Comparison of ENCODE assay signal across 1 cellular context in genomic region chr22:21971858-21972275, GRCh38.
A peak's percentile ranks its signal among the peaks of the same experiment; 100 is the strongest.
TF ChIP-seq lines count a peak whose summit lies in the region.

No MANE protein-coding gene starts in this region.

TF ChIP-seq in K562, 482 proteins besides CTCF, POLR2A, EP300 and RAD21 (continued from another document):
- TF ChIP-seq GATAD2B (IDR thresholded peaks at IDR 0.05; ENCODE audit: borderline replicate concordance) (no peak), ZNF311 (CRISPR knock-in tag; IDR thresholded peaks at IDR 0.05) (0 out of 2 replicates have a peak, but pooled peaks have one; percentile 54), CBFB (CRISPR knock-in tag; IDR thresholded peaks at IDR 0.05) (no peak), IRF2 (CRISPR knock-in tag; IDR thresholded peaks at IDR 0.05) (no peak), CAMTA2 (CRISPR knock-in tag; conservative IDR thresholded peaks at IDR 0.05) (no peak), KAT8 (IDR thresholded peaks at IDR 0.05; ENCODE audit: low read depth) (0 out of 2 replicates have a peak, but pooled peaks have one; percentile 51), ARHGAP35 (IDR thresholded peaks at IDR 0.05; ENCODE audit: partially characterized antibody) (no peak), NFE2 (IDR thresholded peaks at IDR 0.05; ENCODE audit: low read depth) (no peak), KLF1 (tag; IDR thresholded peaks at IDR 0.05) (no peak), SMARCC2 (IDR thresholded peaks at IDR 0.05; ENCODE audit: low read depth) (no peak), ZNF280B (CRISPR knock-in tag; IDR thresholded peaks at IDR 0.05) (peak; percentile 51; the same call in 1 of the 2 replicates), MYC (IDR thresholded peaks at IDR 0.05; ENCODE audit: low read depth, low read length) (0 out of 2 replicates have a peak, but pooled peaks have one; percentile 7), MYC (CRISPR knock-in tag; IDR thresholded peaks at IDR 0.05; ENCODE audit: borderline replicate concordance, low read depth) (no peak), THRAP3 (IDR thresholded peaks at IDR 0.05; ENCODE audit: borderline replicate concordance) (no peak), TARDBP (IDR thresholded peaks at IDR 0.05) (no peak), MTF1 (CRISPR knock-in tag; IDR thresholded peaks at IDR 0.05; ENCODE audit: borderline replicate concordance) (no peak), THRB (CRISPR knock-in tag; conservative IDR thresholded peaks at IDR 0.05) (no peak), NR4A1 (CRISPR knock-in tag; IDR thresholded peaks at IDR 0.05) (peak; percentile 80; the same call in 1 of the 2 replicates), NR4A1 (tag; IDR thresholded peaks at IDR 0.05) (no peak), DLX4 (CRISPR knock-in tag; IDR thresholded peaks at IDR 0.05) (no peak), ZNF184 (CRISPR knock-in tag; IDR thresholded peaks at IDR 0.05) (no peak), CEBPG (CRISPR knock-in tag; IDR thresholded peaks at IDR 0.05) (no peak), CEBPG (tag; conservative IDR thresholded peaks at IDR 0.05 in 1 of 2, IDR thresholded peaks at IDR 0.05 in 1 of 2) (no peak), ZBTB11 (CRISPR knock-in tag; IDR thresholded peaks at IDR 0.05) (0 out of 6 replicates have a peak, but pooled peaks of 1 of the 3 experiments have one; percentile 39), CREM (IDR thresholded peaks at IDR 0.05; ENCODE audit: low read depth) (no peak), GTF2E2 (tag; IDR thresholded peaks at IDR 0.05) (no peak), NR2F6 (CRISPR knock-in tag; IDR thresholded peaks at IDR 0.05) (0 out of 2 replicates have a peak, but pooled peaks have one; percentile 47), SRSF1 (IDR thresholded peaks at IDR 0.05; ENCODE audit: low read depth, low read length) (no peak), ATF2 (CRISPR knock-in tag; IDR thresholded peaks at IDR 0.05) (0 out of 2 replicates have a peak, but pooled peaks have one; percentile 12), SNIP1 (IDR thresholded peaks at IDR 0.05; ENCODE audit: low read depth) (no peak), E2F6 (IDR thresholded peaks at IDR 0.05; ENCODE audit: borderline replicate concordance in 1 of 2, extremely low read depth in 1 of 2, insufficient read depth in 1 of 2, insufficient read length in 1 of 2, low read depth in 1 of 2, low read length in 1 of 2, poor library complexity in 1 of 2, severe bottlenecking in 1 of 2) (no peak), CCAR2 (IDR thresholded peaks at IDR 0.05; ENCODE audit: low read depth, low read length) (no peak), PTRF (tag; IDR thresholded peaks at IDR 0.05) (no peak), FOXO4 (CRISPR knock-in tag; IDR thresholded peaks at IDR 0.05) (no peak), BDP1 (IDR thresholded peaks at IDR 0.05; ENCODE audit: insufficient read depth, insufficient read length) (no peak), NR1H2 (CRISPR knock-in tag; IDR thresholded peaks at IDR 0.05) (no peak), NBN (IDR thresholded peaks at IDR 0.05; ENCODE audit: low read depth) (no peak), BMI1 (IDR thresholded peaks at IDR 0.05; ENCODE audit: low read length) (no peak), FOXA1 (IDR thresholded peaks at IDR 0.05; ENCODE audit: borderline replicate concordance) (no peak), XRCC4 (IDR thresholded peaks at IDR 0.05; ENCODE audit: extremely low read depth, insufficient read depth, insufficient read length) (no peak), ILK (tag; IDR thresholded peaks at IDR 0.05; ENCODE audit: borderline replicate concordance, low read depth) (no peak), ZNF512 (tag; IDR thresholded peaks at IDR 0.05) (peak; percentile 25; the same call in 1 of the 2 replicates), ZNF431 (CRISPR knock-in tag; IDR thresholded peaks at IDR 0.05) (0 out of 2 replicates have a peak, but pooled peaks have one; percentile 21), HMG20A (CRISPR knock-in tag; conservative IDR thresholded peaks at IDR 0.05) (no peak), E2F5 (CRISPR knock-in tag; IDR thresholded peaks at IDR 0.05) (no peak), CHD1 (IDR thresholded peaks at IDR 0.05; ENCODE audit: low read length) (no peak), PHB2 (IDR thresholded peaks at IDR 0.05; ENCODE audit: low read depth) (no peak), HEY1 (CRISPR knock-in tag; IDR thresholded peaks at IDR 0.05; ENCODE audit: borderline replicate concordance) (no peak), BRCA1 (IDR thresholded peaks at IDR 0.05) (no peak), BRCA1 (CRISPR knock-in tag; IDR thresholded peaks at IDR 0.05) (no peak), ERF (CRISPR knock-in tag; IDR thresholded peaks at IDR 0.05) (no peak), HDAC8 (tag; IDR thresholded peaks at IDR 0.05) (no peak), ZNF586 (CRISPR knock-in tag; conservative IDR thresholded peaks at IDR 0.05) (no peak), PHB (CRISPR knock-in tag; IDR thresholded peaks at IDR 0.05) (no peak), BHLHE40 (IDR thresholded peaks at IDR 0.05; ENCODE audit: low read length) (no peak; the same call in 1 of the 2 replicates), ZNF75A (CRISPR knock-in tag; IDR thresholded peaks at IDR 0.05) (no peak)
